ENCODE assay signal across 8 cellular contexts in genomic region chr9:122213589-122214413, GRCh38. TPM values are rescaled to one million over a fixed set of nuclear protein-coding genes. Genes with fewer than 3 reads are reported as not detected.
A peak's percentile ranks its signal among the peaks of the same experiment; 100 is the strongest.
DNase-seq lines count a peak whose midpoint lies in the region; ATAC-seq and TF ChIP-seq lines count a peak whose summit lies in the region.

No MANE protein-coding gene starts in this region.

- H2AFZ ChIP-seq in GM23338: peak overlapping the region; percentile 93; the same call in 1 of the 2 replicates

- H4K20me1 ChIP-seq in GM23338 (replicated peaks; ENCODE audit: insufficient read depth): no peaks in the 10 kb centered on the region

- peak; percentile 87 for ATAC-seq in GM23338
- peak; percentile 81 to 89 for ATAC-seq in naive thymus-derived CD8-positive, alpha-beta T cell

- H3K27me3 ChIP-seq in GM23338 (ENCODE audit: insufficient read depth) (peaks cover 81% of the 10 kb centered on the region), stomach smooth muscle (ENCODE audit: control insufficient read depth in 1 of 2, insufficient read depth in 2 of 2, low read length in 2 of 2) (peaks cover 45 to 67% of the 10 kb centered on the region in 2 donors)
- peaks cover 34% of the 10 kb centered on the region for H3K27me3 ChIP-seq in effector memory CD4-positive, alpha-beta T cell (replicated peaks; ENCODE audit: control insufficient read depth, insufficient read depth, low read length, poor library complexity, severe bottlenecking)

- H3K9me3 ChIP-seq in effector memory CD4-positive, alpha-beta T cell (ENCODE audit: control insufficient read depth, low read length): no peaks in the 10 kb centered on the region
- H3K9me3 ChIP-seq in stomach smooth muscle (ENCODE audit: control insufficient read depth in 2 of 2, low read length in 2 of 2): no peaks in the 10 kb centered on the region

- peaks cover 19% of the 10 kb centered on the region for H3K4me1 ChIP-seq in GM23338 (ENCODE audit: insufficient read depth)
- H3K4me1 ChIP-seq in effector memory CD4-positive, alpha-beta T cell (ENCODE audit: control insufficient read depth, insufficient read depth, low read length, poor library complexity, severe bottlenecking): peaks cover 8% of the 10 kb centered on the region
- peaks cover 17% of the 10 kb centered on the region for H3K4me1 ChIP-seq in stomach smooth muscle (ENCODE audit: control insufficient read depth, insufficient read depth, low read length)

- TF ChIP-seq CTCF in CD14-positive monocyte (IDR thresholded peaks at IDR 0.05): no peak
- 0 out of 4 replicates have a peak, but pooled peaks of 1 of the 2 experiments have one; percentile 4 for TF ChIP-seq CTCF in GM23338 (conservative IDR thresholded peaks at IDR 0.05; ENCODE audit: low read depth in 2 of 2)

- DNase-seq in CD14-positive monocyte (ENCODE audit: low spot score) (no peak), GM23338 (ENCODE audit: low spot score) (peak; percentile 95), NCI-H2029 (lab: John Stamatoyannopoulos, UW) (peak; percentile 74), 8988T (no peak)
- DNase-seq in activated CD4-positive, alpha-beta T cell treated with anti-CD3 and anti-CD28 coated beads for 1 hour: peak; percentile 28
- DNase-seq in effector memory CD4-positive, alpha-beta T cell: peak in 2 of 3 donors; percentile 9 to 21
- DNase-seq in naive thymus-derived CD8-positive, alpha-beta T cell: peak; percentile 17 to 74 (median 44)

- intact Hi-C loops in CD14-positive monocyte (cut with micrococcal nuclease): no loop called here

- H3K27ac ChIP-seq in GM23338 (ENCODE audit: low read depth) (no peak overlapping the region), stomach smooth muscle (ENCODE audit: low read length) (no peak overlapping the region)
- H3K27ac ChIP-seq in effector memory CD4-positive, alpha-beta T cell (ENCODE audit: insufficient read depth, low read length, poor library complexity, severe bottlenecking): no peak overlapping the region

- peak overlapping the region; percentile 70 to 77 for H3K4me3 Mint-ChIP-seq in CD14-positive monocyte
- H3K4me3 Mint-ChIP-seq in GM23338: peak overlapping the region; percentile 69
- peak overlapping the region; percentile 65 to 84 (median 74) for H3K4me3 Mint-ChIP-seq in naive thymus-derived CD8-positive, alpha-beta T cell

- H3K4me1 Mint-ChIP-seq in CD14-positive monocyte: peaks cover 20% of the 10 kb centered on the region
- H3K4me1 Mint-ChIP-seq in GM23338: peaks cover 21% of the 10 kb centered on the region
- peaks cover 14 to 25% (median 21%) of the 10 kb centered on the region in 4 donors for H3K4me1 Mint-ChIP-seq in naive thymus-derived CD8-positive, alpha-beta T cell

- peaks cover 0 to 7% of the 10 kb centered on the region in 2 donors for H3K36me3 Mint-ChIP-seq in CD14-positive monocyte
- H3K36me3 Mint-ChIP-seq in GM23338 (ENCODE audit: low read depth): no peaks in the 10 kb centered on the region; the same call in 2 of the 3 replicates
- no peaks in the 10 kb centered on the region for H3K36me3 Mint-ChIP-seq in naive thymus-derived CD8-positive, alpha-beta T cell

- H3K27me3 Mint-ChIP-seq in CD14-positive monocyte (ENCODE audit: low read depth in 3 of 3): peaks cover 69 to 73% (median 70%) of the 10 kb centered on the region in 3 donors
- peaks cover 80% of the 10 kb centered on the region for H3K27me3 Mint-ChIP-seq in GM23338 (ENCODE audit: insufficient read depth, low read depth, poor library complexity)
- H3K27me3 Mint-ChIP-seq in naive thymus-derived CD8-positive, alpha-beta T cell: peaks cover 47 to 92% (median 70%) of the 10 kb centered on the region in 5 donors

- H3K4me3 ChIP-seq in GM23338 (peak overlapping the region; percentile 67), stomach smooth muscle (ENCODE audit: low read length in 2 of 2) (peak overlapping the region; percentile 10 to 52)
- peak overlapping the region; percentile 51 for H3K4me3 ChIP-seq in effector memory CD4-positive, alpha-beta T cell (ENCODE audit: insufficient read depth, low read depth, low read length, poor library complexity, severe bottlenecking)

- no peaks in the 10 kb centered on the region for H3K36me3 ChIP-seq in GM23338 (ENCODE audit: insufficient read depth)
- H3K36me3 ChIP-seq in effector memory CD4-positive, alpha-beta T cell (ENCODE audit: control insufficient read depth, insufficient read depth, low read length): no peaks in the 10 kb centered on the region
- no peaks in the 10 kb centered on the region for H3K36me3 ChIP-seq in stomach smooth muscle (ENCODE audit: control insufficient read depth in 2 of 2, insufficient read depth in 2 of 2, low read length in 2 of 2)

- peaks cover 0 to 17% (median 7%) of the 10 kb centered on the region in 7 donors for H3K9me3 Mint-ChIP-seq in CD14-positive monocyte
- H3K9me3 Mint-ChIP-seq in GM23338: peaks cover 7% of the 10 kb centered on the region
- peaks cover 0 to 5% (median 0%) of the 10 kb centered on the region in 9 donors for H3K9me3 Mint-ChIP-seq in naive thymus-derived CD8-positive, alpha-beta T cell

- H3K79me2 ChIP-seq in GM23338 (replicated peaks; ENCODE audit: insufficient read depth): no peaks in the 10 kb centered on the region

- H3K27ac Mint-ChIP-seq in CD14-positive monocyte: no peak overlapping the region
- no peak overlapping the region for H3K27ac Mint-ChIP-seq in GM23338
- H3K27ac Mint-ChIP-seq in naive thymus-derived CD8-positive, alpha-beta T cell: peak overlapping the region in 1 of 10 donors; percentile 43

- H3K9me2 ChIP-seq in GM23338 (ENCODE audit: insufficient read depth): peaks cover 3% of the 10 kb centered on the region; the same call in 1 of the 2 replicates

- peak overlapping the region; percentile 92 for H3K4me2 ChIP-seq in GM23338

- POLR2A ChIA-PET in naive thymus-derived CD8-positive, alpha-beta T cell (lab: Charles Lee): no interaction called here

- H3F3A ChIP-seq in GM23338 (replicated peaks; ENCODE audit: low read depth): peaks cover 21% of the 10 kb centered on the region

- no peak overlapping the region for H3K9ac ChIP-seq in stomach smooth muscle (ENCODE audit: low read length in 2 of 2)

TF ChIP-seq in GM23338, 12 proteins besides CTCF, POLR2A, EP300 and RAD21 (continues in another document):
- TF ChIP-seq JUNB (IDR thresholded peaks at IDR 0.05; ENCODE audit: unreplicated experiment) (no peak), CREB1 (CRISPR knock-in tag; IDR thresholded peaks at IDR 0.05; ENCODE audit: low read depth) (peak; percentile 62), REST (IDR thresholded peaks at IDR 0.05; ENCODE audit: unreplicated experiment) (no peak)

RNA-seq across cellular contexts. Expression of gene LHX6, which starts 15.0 kb away (rescaled TPM):
- polyA plus RNA-seq in CD14-positive monocyte (not detected), GM23338 (2016; fragmentation: Nextera tagmentation; extraction: Ambion mirVana) (1.2 and 1.3 TPM in 2 replicates)
- total RNA-seq in GM23338 (2014; rRNA removed; shearing (Covaris generic)): 1.0 and 1.3 TPM in 2 replicates
- total RNA-seq in naive thymus-derived CD8-positive, alpha-beta T cell: under 1 TPM in 1 of 2 experiments, not detected in 1; 0.60 TPM
- under 1 TPM in 1 of 3 donors, not detected in 2; 0.07 TPM for polyA plus RNA-seq in naive thymus-derived CD8-positive, alpha-beta T cell

RNA-seq across cellular contexts. Expression of gene RBM18, which starts 50.8 kb away (rescaled TPM):
- 10 to 100 TPM; 25.3 to 26.3 TPM for polyA plus RNA-seq in CD14-positive monocyte
- 9.3 and 9.9 TPM in 2 replicates for total RNA-seq in GM23338 (2014; rRNA removed; shearing (Covaris generic))
- polyA plus RNA-seq in GM23338 (2016; fragmentation: Nextera tagmentation; extraction: Ambion mirVana): 23.2 and 25.5 TPM in 2 replicates
- 10 to 100 TPM; 15.1 to 15.9 TPM for total RNA-seq in naive thymus-derived CD8-positive, alpha-beta T cell
- 10 to 100 TPM; 16.5 to 19.8 (median 17.5) TPM for polyA plus RNA-seq in naive thymus-derived CD8-positive, alpha-beta T cell

RNA-seq across cellular contexts. Expression of gene MRRF, which starts 50.9 kb away (rescaled TPM):
- polyA plus RNA-seq in CD14-positive monocyte (10 to 100 TPM; 16.0 to 16.2 TPM), GM23338 (2016; fragmentation: Nextera tagmentation; extraction: Ambion mirVana) (25.1 and 27.8 TPM in 2 replicates)
- total RNA-seq in GM23338 (2014; rRNA removed; shearing (Covaris generic)): 31.5 and 32.7 TPM in 2 replicates
- total RNA-seq in naive thymus-derived CD8-positive, alpha-beta T cell: 10 to 100 TPM; 36.3 to 40.9 TPM
- polyA plus RNA-seq in naive thymus-derived CD8-positive, alpha-beta T cell: 10 to 100 TPM; 17.0 to 25.4 (median 21.4) TPM

RNA-seq across cellular contexts. Expression of gene MORN5, which starts 54.1 kb away (rescaled TPM):
- polyA plus RNA-seq in CD14-positive monocyte (not detected), GM23338 (2016; fragmentation: Nextera tagmentation; extraction: Ambion mirVana) (not detected in 2 replicates)
- total RNA-seq in GM23338 (2014; rRNA removed; shearing (Covaris generic)): not detected in 2 replicates
- not detected for total RNA-seq in naive thymus-derived CD8-positive, alpha-beta T cell
- not detected for polyA plus RNA-seq in naive thymus-derived CD8-positive, alpha-beta T cell

RNA-seq across cellular contexts. Expression of gene NDUFA8, which starts 54.2 kb away (rescaled TPM):
- polyA plus RNA-seq in CD14-positive monocyte (10 to 100 TPM; 63.5 to 71.2 TPM), GM23338 (2016; fragmentation: Nextera tagmentation; extraction: Ambion mirVana) (139 and 144 TPM in 2 replicates)
- 36.6 and 39.7 TPM in 2 replicates for total RNA-seq in GM23338 (2014; rRNA removed; shearing (Covaris generic))
- total RNA-seq in naive thymus-derived CD8-positive, alpha-beta T cell: 10 to 100 TPM; 18.3 to 20.1 TPM
- 10 to 100 TPM; 63.1 to 89.5 (median 81.4) TPM for polyA plus RNA-seq in naive thymus-derived CD8-positive, alpha-beta T cell

Comparison
In these comparisons a context has a peak if more than half of its experiments do, and no peak if none do; other contexts are left out.
1. DNase-seq: peak in GM23338 (single experiment), NCI-H2029 (single experiment), activated CD4-positive, alpha-beta T cell treated with anti-CD3 and anti-CD28 coated beads for 1 hour (single experiment), effector memory CD4-positive, alpha-beta T cell (2 of 3) and naive thymus-derived CD8-positive, alpha-beta T cell (10 of 10); none in CD14-positive monocyte (single experiment) and 8988T (single experiment).
2. Peak in every context shown above with its lines, with median percentiles within 50 percentile points of each other: H3K4me3 Mint-ChIP-seq and H3K4me3 ChIP-seq.